8 cellular contexts compared by ENCODE assay signal in the genomic region with DNA sequence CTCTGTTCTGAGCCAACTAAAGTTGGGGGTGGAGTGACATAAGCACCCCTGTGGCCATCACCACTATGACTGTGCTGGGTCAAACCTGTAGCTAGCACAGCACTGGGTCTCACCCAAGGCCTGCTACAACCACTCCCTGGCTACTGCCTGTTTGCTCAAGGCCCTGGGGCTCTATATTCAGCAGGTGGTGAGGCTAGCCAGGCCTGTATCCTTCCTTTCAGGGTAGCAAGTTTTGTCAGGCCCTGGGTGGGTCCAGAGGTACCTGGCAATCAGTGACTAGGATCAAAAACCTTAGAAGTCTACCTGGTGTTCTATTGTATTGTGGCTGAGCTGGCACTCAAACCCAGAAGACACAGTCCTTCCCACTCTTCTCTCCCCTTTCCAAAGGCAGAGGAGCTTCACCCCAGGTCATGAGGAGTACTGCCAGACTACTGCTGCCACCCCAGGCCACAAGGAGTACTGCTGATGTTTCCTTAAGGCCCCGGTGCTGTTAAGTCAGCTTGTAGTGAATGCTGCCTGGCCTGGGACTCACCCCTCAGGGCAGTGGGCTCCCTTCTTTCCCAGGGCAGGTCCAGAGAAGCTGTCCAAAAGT.
DNase-seq lines count a peak whose midpoint lies in the region; ATAC-seq lines count a peak whose summit lies in the region.

No MANE protein-coding gene starts in this region.

- no peaks in the 10 kb centered on the region for H3K4me1 Mint-ChIP-seq in stimulated activated naive CD8-positive, alpha-beta T cell treated with anti-CD3 and anti-CD28 coated beads, Interleukin-15, amount 100 ng/mL, for 72 hours

- H3K4me3 Mint-ChIP-seq in stimulated activated naive CD8-positive, alpha-beta T cell treated with anti-CD3 and anti-CD28 coated beads, Interleukin-15, amount 100 ng/mL, for 72 hours: no peak overlapping the region

- H3K9me3 Mint-ChIP-seq in stimulated activated naive CD8-positive, alpha-beta T cell treated with anti-CD3 and anti-CD28 coated beads, Interleukin-15, amount 100 ng/mL, for 72 hours: no peaks in the 10 kb centered on the region

- H3K27ac Mint-ChIP-seq in stimulated activated naive CD8-positive, alpha-beta T cell treated with anti-CD3 and anti-CD28 coated beads, Interleukin-15, amount 100 ng/mL, for 72 hours: no peak overlapping the region

- DNase-seq in stimulated activated naive CD8-positive, alpha-beta T cell treated with anti-CD3 and anti-CD28 coated beads, Interleukin-15, amount 100 ng/mL, for 72 hours: no peak
- no peak for DNase-seq in stimulated activated naive CD8-positive, alpha-beta T cell treated with anti-CD3 and anti-CD28 coated beads, Interleukin-15, Interleukin-2, amounts not matched to agents 100 U/mL and 50 U/mL, for 24 hours
- DNase-seq in SK-N-DZ (ENCODE audit: low spot score) (peak; percentile 27), putamen (ENCODE audit: low spot score) (no peak), dedifferentiated amniotic fluid mesenchymal stem cell (ENCODE audit: extremely low spot score) (no peak), posterior cingulate gyrus (no peak), hepatic stellate cell (ENCODE audit: low spot score) (no peak)

- intact Hi-C loops in posterior cingulate gyrus (cut with DNase I): no loop called here

- ATAC-seq in stimulated activated naive CD8-positive, alpha-beta T cell treated with anti-CD3 and anti-CD28 coated beads, Interleukin-15, amount 100 ng/mL, for 72 hours: peak; percentile 52
- no peak for ATAC-seq in stimulated activated naive CD8-positive, alpha-beta T cell treated with anti-CD3 and anti-CD28 coated beads, Interleukin-15, Interleukin-2, amounts not matched to agents 100 U/mL and 50 U/mL, for 24 hours
- peak; percentile 69 for ATAC-seq in HG03060 (IDR thresholded peaks at IDR 0.05; ENCODE audit: low read depth, unreplicated experiment)

- peaks cover 52% of the 10 kb centered on the region for H3K27me3 Mint-ChIP-seq in stimulated activated naive CD8-positive, alpha-beta T cell treated with anti-CD3 and anti-CD28 coated beads, Interleukin-15, amount 100 ng/mL, for 72 hours
